Comparison of ENCODE assay signal across 8 cellular contexts in the genomic region with DNA sequence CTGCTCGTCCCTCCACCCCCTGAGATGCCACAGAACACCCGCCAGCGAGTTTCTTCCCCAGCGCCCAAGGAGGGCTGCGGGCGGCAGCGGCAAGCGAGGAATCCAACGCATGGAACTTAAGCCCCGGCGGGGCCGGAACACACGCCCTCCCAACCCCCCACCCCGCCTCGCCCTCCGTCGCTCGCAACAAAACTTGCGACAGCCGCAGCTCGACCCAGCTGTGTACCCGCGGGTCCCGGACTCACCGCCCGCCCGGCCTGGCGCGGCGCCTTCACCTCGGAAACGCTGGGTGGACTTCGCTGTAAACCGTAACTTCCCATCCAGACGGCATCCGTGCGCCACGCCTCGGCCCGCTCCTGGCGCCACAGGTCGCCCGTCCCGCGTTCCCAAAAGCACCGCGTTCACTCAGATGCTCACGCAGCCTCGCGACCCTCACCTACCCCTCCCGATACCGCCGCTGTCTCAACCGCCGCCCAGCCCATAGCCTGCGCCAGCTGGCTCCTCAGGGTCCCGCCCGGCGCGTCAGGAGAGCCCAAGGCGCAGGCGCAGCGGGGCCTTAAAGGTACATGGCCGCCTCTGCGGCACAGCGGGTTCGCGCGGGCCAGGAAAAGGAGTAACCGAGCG. TPM values are rescaled to one million over a fixed set of nuclear protein-coding genes. Genes with fewer than 3 reads are reported as not detected.
A peak's percentile ranks its signal among the peaks of the same experiment; 100 is the strongest.
DNase-seq lines count a peak whose midpoint lies in the region; ATAC-seq and TF ChIP-seq lines count a peak whose summit lies in the region.
"Not testable (repeated sequence)": the region's sequence is repeated elsewhere in the genome, so short reads cannot be mapped to it uniquely, and the experiment has no call there.

Gene NBPF15, minus strand, starts transcription at position 534 of the 624 bp plus-strand sequence. CDS start 21,666 bp downstream, outside the sequence.

- not testable (repeated sequence) for TF ChIP-seq CTCF in left lung (IDR thresholded peaks at IDR 0.05)

- not testable (repeated sequence) for H3K4me1 ChIP-seq in ACC112 (ENCODE audit: control insufficient read depth, insufficient read depth, low read length, unreplicated experiment); left lung

- peak within 1 kb of the TSS; percentile 80 for H3K4me3 ChIP-seq in ACC112 (ENCODE audit: low read depth, low read length)
- H3K4me3 ChIP-seq in left lung = peak within 1 kb of the TSS; percentile 54 to 60

- H3K27me3 ChIP-seq in ACC112 (ENCODE audit: insufficient read depth, low read length); left lung: not testable (repeated sequence)

- intact Hi-C loops in left lung (cut with DNase I) = not testable (repeated sequence)

- not testable (repeated sequence) for H3K36me3 ChIP-seq in ACC112 (ENCODE audit: insufficient read depth, low read length); left lung

- DNase-seq in NCI-H69 (lab: John Stamatoyannopoulos, UW) (peak; percentile 69), dermis microvascular lymphatic vessel endothelial cell (ENCODE audit: low read depth in 2 of 2) (peak; percentile 5 to 49), left lung (peak; percentile 73 to 89)
- peak; percentile 80 for DNase-seq in stimulated activated CD4-positive, alpha-beta T cell treated with anti-CD3 and anti-CD28 coated beads, Interleukin-15, amount 100 ng/mL, for 24 hours

- H3K79me2 ChIP-seq in ACC112 (ENCODE audit: control insufficient read depth, insufficient read depth, low read length, unreplicated experiment) = not testable (repeated sequence)

- H2AFZ ChIP-seq in ACC112 (ENCODE audit: low read length, unreplicated experiment) = peak within 1 kb of the TSS; percentile 60

- H3K27ac ChIP-seq in ACC112 (ENCODE audit: low read depth, low read length) = not testable (repeated sequence)
- peak within 1 kb of the TSS; percentile 53 to 63 for H3K27ac ChIP-seq in left lung

- POLR2A ChIA-PET in activated CD8-positive, alpha-beta memory T cell treated with anti-CD3 and anti-CD28 coated beads for 36 hours (lab: Charles Lee) = not testable (repeated sequence)

- H3K9me3 ChIP-seq in left lung = not testable (repeated sequence)

- ATAC-seq in GM19328 (IDR thresholded peaks at IDR 0.05; ENCODE audit: unreplicated experiment) (peak; percentile 96), HG03196 (IDR thresholded peaks at IDR 0.05; ENCODE audit: unreplicated experiment) (peak; percentile 97), left lung (peak; percentile 100)

- CTCF ChIA-PET in activated CD8-positive, alpha-beta memory T cell treated with anti-CD3 and anti-CD28 coated beads for 36 hours (lab: Charles Lee) = not testable (repeated sequence)

RNA-seq across cellular contexts. Expression of gene NBPF15, which starts in this region (rescaled TPM):
- 10 to 100 TPM; 20.3 to 21.9 TPM for total RNA-seq in activated CD8-positive, alpha-beta memory T cell treated with anti-CD3 and anti-CD28 coated beads for 36 hours
- 45.3 and 52.5 TPM in 2 replicates for total RNA-seq in dermis microvascular lymphatic vessel endothelial cell
- 10 to 100 TPM; 34.0 to 40.5 TPM for total RNA-seq in left lung

Comparison
In these comparisons a context has a peak if more than half of its experiments do, and no peak if none do; other contexts are left out.
1. DNase-seq: peak in every context shown above with its lines; median percentile 81 in left lung; 80 in stimulated activated CD4-positive, alpha-beta T cell treated with anti-CD3 and anti-CD28 coated beads, Interleukin-15, amount 100 ng/mL, for 24 hours; 69 in NCI-H69; 27 in dermis microvascular lymphatic vessel endothelial cell.